8 cellular contexts compared by ENCODE assay signal in genomic region chr1:22039594-22040347, GRCh38. TPM values are rescaled to one million over a fixed set of nuclear protein-coding genes. Genes with fewer than 3 reads are reported as not detected.
A peak's percentile ranks its signal among the peaks of the same experiment; 100 is the strongest.
DNase-seq lines count a peak whose midpoint lies in the region; ATAC-seq and TF ChIP-seq lines count a peak whose summit lies in the region.

No MANE protein-coding gene starts in this region.

- intact Hi-C loops in sigmoid colon (cut with DNase I) = no loop called here

- 18 to 24% methylated on average over 6 of the region's 6 CpGs for WGBS in sigmoid colon, 2 donors

- H3K4me1 ChIP-seq in sigmoid colon (peaks cover 0 to 9% (median 3%) of the 10 kb centered on the region in 4 donors), BE2C (no peaks in the 10 kb centered on the region)

- H3K9me3 ChIP-seq in sigmoid colon (no peaks in the 10 kb centered on the region), BE2C (no peaks in the 10 kb centered on the region)

- no peak for TF ChIP-seq POLR2A in sigmoid colon (IDR thresholded peaks at IDR 0.05)

- H3K27ac ChIP-seq in sigmoid colon = peak overlapping the region in 3 of 4 donors; percentile 6 to 57 (median 31)

- H3K27me3 ChIP-seq in sigmoid colon (no peaks in the 10 kb centered on the region), BE2C (no peaks in the 10 kb centered on the region)

- peak; percentile 5 for TF ChIP-seq CTCF in fibroblast of pulmonary artery (IDR thresholded peaks at IDR 0.05; ENCODE audit: low read length, missing control alignments)
- TF ChIP-seq CTCF in sigmoid colon (IDR thresholded peaks at IDR 0.05) = no peak
- TF ChIP-seq CTCF in BE2C (IDR thresholded peaks at IDR 0.05; ENCODE audit: low read depth, low read length) = no peak

- ATAC-seq in GM19035 (IDR thresholded peaks at IDR 0.05; ENCODE audit: unreplicated experiment) (peak; percentile 99), HG03139 (IDR thresholded peaks at IDR 0.05; ENCODE audit: unreplicated experiment) (peak; percentile 95)

- DNase-seq in Ammon's horn (ENCODE audit: low spot score) (peak; percentile 54), NOMO-1 treated with DMSO at 0.1 percent for 48 hours (lab: John Stamatoyannopoulos, UW; ENCODE audit: unreplicated experiment) (peak; percentile 99), fibroblast of pulmonary artery (ENCODE audit: low read depth) (peak; percentile 80), sigmoid colon (peak; percentile 71), BE2C (no peak)
- DNase-seq in activated CD8-positive, alpha-beta memory T cell treated with anti-CD3 and anti-CD28 coated beads, Interleukin-2, amount 50 U/mL, for 4 hours = peak; percentile 78

- no peak for TF ChIP-seq EP300 in sigmoid colon (IDR thresholded peaks at IDR 0.05)

- no peaks in the 10 kb centered on the region for H3K36me3 ChIP-seq in sigmoid colon
- H3K36me3 ChIP-seq in BE2C = no peaks in the 10 kb centered on the region

- H3K4me3 ChIP-seq in fibroblast of pulmonary artery (replicated peaks; ENCODE audit: low read depth, low read length) (no peak overlapping the region), sigmoid colon (no peak overlapping the region), BE2C (ENCODE audit: low read depth, low read length) (no peak overlapping the region)

RNA-seq across cellular contexts. Expression of gene CDC42, which starts 12.7 kb away (rescaled TPM):
- total RNA-seq in sigmoid colon = 100 to 1,000 TPM; 173 to 253 (median 224) TPM
- 100 to 1,000 TPM; 202 to 375 (median 294) TPM for polyA plus RNA-seq in sigmoid colon
- 79.7 TPM for polyA plus RNA-seq in BE2C (2012; ENCODE audit: insufficient read depth, insufficient read length, low read depth)

RNA-seq across cellular contexts. Expression of gene CELA3A, which starts 38.3 kb away (rescaled TPM):
- not detected for total RNA-seq in sigmoid colon
- 10 to 100 TPM in 1 of 3 donors, 1 to 10 TPM in 1, under 1 TPM in 1; 0.54 to 13.8 (median 6.0) TPM for polyA plus RNA-seq in sigmoid colon
- polyA plus RNA-seq in BE2C (2012; ENCODE audit: insufficient read depth, insufficient read length, low read depth) = not detected
